11 cellular contexts compared by ENCODE assay signal in genomic region chr16:3175157-3176153, GRCh38. TPM values are rescaled to one million over a fixed set of nuclear protein-coding genes. Genes with fewer than 3 reads are reported as not detected.
DNase-seq lines count a peak whose midpoint lies in the region; ATAC-seq and TF ChIP-seq lines count a peak whose summit lies in the region.
"Had no signal": no experiment of that assay in that cellular context is flagged by ENCODE, and none has a peak within 500 bp of the region (broad histone marks: within the 10 kb centered on the region; RNA-seq: fewer than 3 reads in every experiment).

No MANE protein-coding gene starts in this region.

- WGBS in ectodermal cell, 2 experiments: 10 to 11% methylated on average over 39 of the region's 39 CpGs
- WGBS in esophagus muscularis mucosa: 19% methylated on average over 15 of the region's 39 CpGs

- H3K4me1 Mint-ChIP-seq in activated CD4-positive, alpha-beta T cell treated with anti-CD3 and anti-CD28 coated beads, Interleukin-2, amount 10 ng/mL, durations not matched to agents 24 days and 14 days: peaks cover 33% of the 10 kb centered on the region

- H3K9me3 ChIP-seq in ectodermal cell (ENCODE audit: control insufficient read depth, low read length): no peaks in the 10 kb centered on the region
- H3K9me3 ChIP-seq in esophagus muscularis mucosa: no peaks in the 10 kb centered on the region
- H3K9me3 ChIP-seq: thoracic aorta had no signal

- no peak overlapping the region for H3K27ac Mint-ChIP-seq in activated CD4-positive, alpha-beta T cell treated with anti-CD3 and anti-CD28 coated beads, Interleukin-2, amount 10 ng/mL, durations not matched to agents 24 days and 14 days

- intact Hi-C loops in activated CD4-positive, alpha-beta T cell treated with anti-CD3 and anti-CD28 coated beads, Interleukin-2, amount 10 ng/mL, durations not matched to agents 24 days and 14 days (cut with micrococcal nuclease): no loop called here
- intact Hi-C loops in esophagus muscularis mucosa (cut with DNase I): no loop called here

- H3K27me3 Mint-ChIP-seq in activated CD4-positive, alpha-beta T cell treated with anti-CD3 and anti-CD28 coated beads, Interleukin-2, amount 10 ng/mL, durations not matched to agents 24 days and 14 days: peaks cover 73% of the 10 kb centered on the region

- no peak for ATAC-seq in GM19023 (IDR thresholded peaks at IDR 0.05; ENCODE audit: unreplicated experiment)

- H3K4me3 ChIP-seq in ectodermal cell (ENCODE audit: insufficient read depth, low read depth, low read length) (peak overlapping the region; percentile 29), esophagus muscularis mucosa (no peak overlapping the region)
- H3K4me3 ChIP-seq: thoracic aorta had no signal

- peaks cover 99% of the 10 kb centered on the region for H3K27me3 ChIP-seq in ectodermal cell (ENCODE audit: control insufficient read depth, insufficient read depth, low read length, poor library complexity, severe bottlenecking)
- peaks cover 6 to 100% (median 76%) of the 10 kb centered on the region in 4 donors for H3K27me3 ChIP-seq in esophagus muscularis mucosa

- no peak overlapping the region for H3K4me3 Mint-ChIP-seq in activated CD4-positive, alpha-beta T cell treated with anti-CD3 and anti-CD28 coated beads, Interleukin-2, amount 10 ng/mL, durations not matched to agents 24 days and 14 days

- H3K36me3 ChIP-seq in ectodermal cell (ENCODE audit: control insufficient read depth, insufficient read depth, low read length) (no peaks in the 10 kb centered on the region), esophagus muscularis mucosa (no peaks in the 10 kb centered on the region)
- H3K36me3 ChIP-seq: thoracic aorta had no signal

- DNase-seq in activated CD4-positive, alpha-beta T cell treated with anti-CD3 and anti-CD28 coated beads, Interleukin-2, amount 10 ng/mL, durations not matched to agents 24 days and 14 days: peak; percentile 69
- DNase-seq in activated CD4-positive, alpha-beta T cell treated with anti-CD3 and anti-CD28 coated beads for 1 hour: no peak
- DNase-seq in NCI-H524 treated with DMSO at 0.1 percent for 48 hours (lab: John Stamatoyannopoulos, UW) (peak; percentile 47), esophagus muscularis mucosa (ENCODE audit: extremely low spot score) (no peak), C1 segment of cervical spinal cord (lab: John Stamatoyannopoulos, UW) (no peak)
- peak; percentile 76 for DNase-seq in stimulated activated CD4-positive, alpha-beta T cell treated with anti-CD3 and anti-CD28 coated beads, Interleukin-1b, Interleukin-23, amount 100 ng/mL, for 48 hours
- DNase-seq: COR-L47 had no signal

- TF ChIP-seq CTCF in esophagus muscularis mucosa (IDR thresholded peaks at IDR 0.05): no peak

- H3K4me1 ChIP-seq in ectodermal cell (ENCODE audit: control insufficient read depth, insufficient read depth, low read length): peaks cover 15% of the 10 kb centered on the region
- H3K4me1 ChIP-seq in esophagus muscularis mucosa: peaks cover 12 to 36% (median 22%) of the 10 kb centered on the region in 4 donors

- peaks cover 3% of the 10 kb centered on the region for H3K9me3 Mint-ChIP-seq in activated CD4-positive, alpha-beta T cell treated with anti-CD3 and anti-CD28 coated beads, Interleukin-2, amount 10 ng/mL, durations not matched to agents 24 days and 14 days

- H3K36me3 Mint-ChIP-seq in activated CD4-positive, alpha-beta T cell treated with anti-CD3 and anti-CD28 coated beads, Interleukin-2, amount 10 ng/mL, durations not matched to agents 24 days and 14 days (ENCODE audit: low read depth): peaks cover 6% of the 10 kb centered on the region

- no peak for TF ChIP-seq POLR2A in esophagus muscularis mucosa (IDR thresholded peaks at IDR 0.05; ENCODE audit: low read depth)

- TF ChIP-seq EP300 in esophagus muscularis mucosa (IDR thresholded peaks at IDR 0.05): no peak

- H3K27ac ChIP-seq in ectodermal cell (ENCODE audit: insufficient read depth, low read depth, low read length, poor library complexity, severe bottlenecking) (no peak overlapping the region), esophagus muscularis mucosa (replicated peaks in 1 of 4) (no peak overlapping the region)
- H3K27ac ChIP-seq: thoracic aorta had no signal

RNA-seq across cellular contexts. Expression of gene OR1F1, which starts 12.5 kb away (rescaled TPM):
- not detected in 2 replicates for total RNA-seq in activated CD4-positive, alpha-beta T cell treated with anti-CD3 and anti-CD28 coated beads, Interleukin-2, amount 10 ng/mL, durations not matched to agents 24 days and 14 days
- not detected for polyA plus RNA-seq in ectodermal cell (2013, experiment 1 of 4)
- not detected for polyA plus RNA-seq in ectodermal cell (2013, experiment 2 of 4)
- not detected for polyA plus RNA-seq in ectodermal cell (2013, experiment 3 of 4)
- polyA plus RNA-seq in ectodermal cell (2013, experiment 4 of 4): not detected
- total RNA-seq in esophagus muscularis mucosa: not detected
- total RNA-seq: thoracic aorta had no signal
- polyA plus RNA-seq: adipose tissue had no signal

RNA-seq across cellular contexts. Expression of gene ZNF213, which starts 40.6 kb away (rescaled TPM):
- 9.5 and 10.6 TPM in 2 replicates for total RNA-seq in activated CD4-positive, alpha-beta T cell treated with anti-CD3 and anti-CD28 coated beads, Interleukin-2, amount 10 ng/mL, durations not matched to agents 24 days and 14 days
- 9.6 TPM for polyA plus RNA-seq in ectodermal cell (2013, experiment 1 of 4)
- polyA plus RNA-seq in ectodermal cell (2013, experiment 2 of 4): 8.5 TPM
- polyA plus RNA-seq in ectodermal cell (2013, experiment 3 of 4): 8.9 TPM
- polyA plus RNA-seq in ectodermal cell (2013, experiment 4 of 4): 9.2 TPM
- 10 to 100 TPM in 3 of 4 donors, 1 to 10 TPM in 1; 8.4 to 18.3 (median 13.5) TPM for total RNA-seq in esophagus muscularis mucosa

RNA-seq across cellular contexts. Expression of gene ZNF200, which starts 59.5 kb away (rescaled TPM):
- total RNA-seq in activated CD4-positive, alpha-beta T cell treated with anti-CD3 and anti-CD28 coated beads, Interleukin-2, amount 10 ng/mL, durations not matched to agents 24 days and 14 days: 13.1 and 13.4 TPM in 2 replicates
- 8.0 TPM for polyA plus RNA-seq in ectodermal cell (2013, experiment 1 of 4)
- polyA plus RNA-seq in ectodermal cell (2013, experiment 2 of 4): 10.3 TPM
- 9.2 TPM for polyA plus RNA-seq in ectodermal cell (2013, experiment 3 of 4)
- 8.5 TPM for polyA plus RNA-seq in ectodermal cell (2013, experiment 4 of 4)
- 1 to 10 TPM; 5.8 to 8.2 (median 7.1) TPM for total RNA-seq in esophagus muscularis mucosa

Comparison
In these comparisons a context has a peak if more than half of its experiments do, and no peak if none do; other contexts are left out.
1. DNase-seq: peak in activated CD4-positive, alpha-beta T cell treated with anti-CD3 and anti-CD28 coated beads, Interleukin-2, amount 10 ng/mL, durations not matched to agents 24 days and 14 days (single experiment), NCI-H524 treated with DMSO at 0.1 percent for 48 hours (single experiment) and stimulated activated CD4-positive, alpha-beta T cell treated with anti-CD3 and anti-CD28 coated beads, Interleukin-1b, Interleukin-23, amount 100 ng/mL, for 48 hours (single experiment); none in activated CD4-positive, alpha-beta T cell treated with anti-CD3 and anti-CD28 coated beads for 1 hour (single experiment), esophagus muscularis mucosa (single experiment) and C1 segment of cervical spinal cord (0 of 14).